Comparison of ENCODE assay signal across 22 cellular contexts in the genomic region with DNA sequence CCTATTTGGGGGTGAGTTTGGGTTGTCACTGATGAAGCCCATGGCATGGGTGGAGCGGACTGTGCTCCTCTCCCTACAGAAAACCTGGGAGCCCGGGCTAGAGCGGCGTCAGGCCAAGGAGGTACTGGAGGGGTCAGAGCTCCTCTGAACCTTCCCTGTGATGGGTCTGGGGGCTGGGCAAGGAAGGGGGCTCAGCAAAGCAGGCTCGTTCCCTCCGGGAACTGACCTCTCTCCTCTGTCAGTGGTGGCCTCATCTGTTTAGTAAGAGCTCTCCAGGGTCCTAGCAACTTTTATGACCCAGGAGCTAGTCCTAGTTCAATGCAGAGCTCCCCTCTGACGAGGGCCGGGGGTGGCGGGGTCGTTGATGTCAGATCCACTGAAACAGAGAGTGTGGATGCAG.
A peak's percentile ranks its signal among the peaks of the same experiment; 100 is the strongest.
DNase-seq lines count a peak whose midpoint lies in the region; TF ChIP-seq lines count a peak whose summit lies in the region.
"Had no signal": no experiment of that assay in that cellular context is flagged by ENCODE, and none has a peak within 500 bp of the region (broad histone marks: within the 10 kb centered on the region; RNA-seq: fewer than 3 reads in every experiment).

No MANE protein-coding gene starts in this region.

- peak; percentile 51 for DNase-seq in activated effector memory CD4-positive, alpha-beta T cell treated with anti-CD3 and anti-CD28 coated beads, Interleukin-2, amount 50 U/mL, for 16 hours
- DNase-seq in activated effector memory CD4-positive, alpha-beta T cell treated with Interleukin-2 at 50 U/mL for 16 hours: no peak
- DNase-seq in iPS-NIHi7 (ENCODE audit: extremely low spot score) (peak; percentile 50), sigmoid colon (peak; percentile 40), NCI-H2227 (lab: John Stamatoyannopoulos, UW; ENCODE audit: unreplicated experiment) (no peak), NCI-H1417 treated with DMSO at 0.1 percent for 48 hours (lab: John Stamatoyannopoulos, UW) (no peak)
- DNase-seq in stimulated activated CD4-positive, alpha-beta T cell treated with anti-CD3 and anti-CD28 coated beads, Interleukin-1b, Interleukin-23, amount 100 ng/mL, for 48 hours: no peak
- DNase-seq: CD4-positive, alpha-beta memory T cell; EL; HCEC 1CT; MM.1S; NCI-H1092; NCI-H2029 treated with DMSO at 0.1 percent for 48 hours; NCI-H2171; NCI-H446; NCI-H526 treated with DMSO at 0.1 percent for 48 hours; PC-3; SIG-M5 had no signal

- no peak for TF ChIP-seq RAD21 in Ishikawa (IDR thresholded peaks at IDR 0.05; ENCODE audit: low read depth)

- no peak for TF ChIP-seq POLR2A in sigmoid colon (IDR thresholded peaks at IDR 0.05)

- intact Hi-C loops in sigmoid colon (cut with DNase I): no loop called here

- no peak for TF ChIP-seq CTCF in sigmoid colon (IDR thresholded peaks at IDR 0.05)

- H3K36me3 ChIP-seq in sigmoid colon: no peaks in the 10 kb centered on the region
- H3K36me3 ChIP-seq: BLaER1 had no signal

- no peak overlapping the region for H3K4me3 ChIP-seq in sigmoid colon
- H3K4me3 ChIP-seq: BLaER1, GM12878 had no signal

- H3K9me3 ChIP-seq in sigmoid colon: no peaks in the 10 kb centered on the region
- H3K9me3 ChIP-seq: BLaER1 had no signal

- TF ChIP-seq EP300 in Ishikawa (IDR thresholded peaks at IDR 0.05; ENCODE audit: borderline replicate concordance) (no peak), sigmoid colon (IDR thresholded peaks at IDR 0.05) (no peak)

- no peaks in the 10 kb centered on the region for H3K27me3 ChIP-seq in sigmoid colon
- H3K27me3 ChIP-seq: BLaER1 had no signal

- no peak overlapping the region for H3K27ac ChIP-seq in sigmoid colon
- H3K27ac ChIP-seq: BLaER1, RWPE1 had no signal

- 75 to 78% methylated on average over 10 of the region's 10 CpGs for WGBS in sigmoid colon, 2 donors

- H3K4me1 ChIP-seq in sigmoid colon: no peaks in the 10 kb centered on the region

TF ChIP-seq in Ishikawa, 13 proteins besides CTCF, POLR2A, EP300 and RAD21:
- no peak for TF ChIP-seq EGR1 (IDR thresholded peaks at IDR 0.05)
- TF ChIP-seq, protein P1, sequence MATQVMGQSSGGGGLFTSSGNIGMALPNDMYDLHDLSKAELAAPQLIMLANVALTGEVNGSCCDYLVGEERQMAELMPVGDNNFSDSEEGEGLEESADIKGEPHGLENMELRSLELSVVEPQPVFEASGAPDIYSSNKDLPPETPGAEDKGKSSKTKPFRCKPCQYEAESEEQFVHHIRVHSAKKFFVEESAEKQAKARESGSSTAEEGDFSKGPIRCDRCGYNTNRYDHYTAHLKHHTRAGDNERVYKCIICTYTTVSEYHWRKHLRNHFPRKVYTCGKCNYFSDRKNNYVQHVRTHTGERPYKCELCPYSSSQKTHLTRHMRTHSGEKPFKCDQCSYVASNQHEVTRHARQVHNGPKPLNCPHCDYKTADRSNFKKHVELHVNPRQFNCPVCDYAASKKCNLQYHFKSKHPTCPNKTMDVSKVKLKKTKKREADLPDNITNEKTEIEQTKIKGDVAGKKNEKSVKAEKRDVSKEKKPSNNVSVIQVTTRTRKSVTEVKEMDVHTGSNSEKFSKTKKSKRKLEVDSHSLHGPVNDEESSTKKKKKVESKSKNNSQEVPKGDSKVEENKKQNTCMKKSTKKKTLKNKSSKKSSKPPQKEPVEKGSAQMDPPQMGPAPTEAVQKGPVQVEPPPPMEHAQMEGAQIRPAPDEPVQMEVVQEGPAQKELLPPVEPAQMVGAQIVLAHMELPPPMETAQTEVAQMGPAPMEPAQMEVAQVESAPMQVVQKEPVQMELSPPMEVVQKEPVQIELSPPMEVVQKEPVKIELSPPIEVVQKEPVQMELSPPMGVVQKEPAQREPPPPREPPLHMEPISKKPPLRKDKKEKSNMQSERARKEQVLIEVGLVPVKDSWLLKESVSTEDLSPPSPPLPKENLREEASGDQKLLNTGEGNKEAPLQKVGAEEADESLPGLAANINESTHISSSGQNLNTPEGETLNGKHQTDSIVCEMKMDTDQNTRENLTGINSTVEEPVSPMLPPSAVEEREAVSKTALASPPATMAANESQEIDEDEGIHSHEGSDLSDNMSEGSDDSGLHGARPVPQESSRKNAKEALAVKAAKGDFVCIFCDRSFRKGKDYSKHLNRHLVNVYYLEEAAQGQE (IDR thresholded peaks at IDR 0.05; ENCODE audit: low read depth): peak; percentile 72

Comparison
In these comparisons a context has a peak if more than half of its experiments do, and no peak if none do; other contexts are left out.
1. DNase-seq: peak in activated effector memory CD4-positive, alpha-beta T cell treated with anti-CD3 and anti-CD28 coated beads, Interleukin-2, amount 50 U/mL, for 16 hours (single experiment), iPS-NIHi7 (single experiment) and sigmoid colon (single experiment); none in activated effector memory CD4-positive, alpha-beta T cell treated with Interleukin-2 at 50 U/mL for 16 hours (single experiment), NCI-H2227 (single experiment), NCI-H1417 treated with DMSO at 0.1 percent for 48 hours (single experiment) and stimulated activated CD4-positive, alpha-beta T cell treated with anti-CD3 and anti-CD28 coated beads, Interleukin-1b, Interleukin-23, amount 100 ng/mL, for 48 hours (single experiment).